ENCODE assay signal across 8 cellular contexts in genomic region chr17:49789278-49789578, GRCh38. TPM values are rescaled to one million over a fixed set of nuclear protein-coding genes. Genes with fewer than 3 reads are reported as not detected.
A peak's percentile ranks its signal among the peaks of the same experiment; 100 is the strongest.
DNase-seq lines count a peak whose midpoint lies in the region; ATAC-seq, FAIRE-seq and TF ChIP-seq lines count a peak whose summit lies in the region.

No MANE protein-coding gene starts in this region.

- no peaks in the 10 kb centered on the region for H3K9me3 Mint-ChIP-seq in activated T-cell treated with anti-CD3 and anti-CD28 coated beads, Interleukin-2, amount 50 U/mL, for 24 hours

- FAIRE-seq in frontal cortex (lab: Jason Lieb, UNC), result no peak

- TF ChIP-seq POLR2A in right lobe of liver (IDR thresholded peaks at IDR 0.05), result no peak

- H3K27ac Mint-ChIP-seq in activated T-cell treated with anti-CD3 and anti-CD28 coated beads, Interleukin-2, amount 50 U/mL, for 24 hours, result peak overlapping the region; percentile 99

- peak overlapping the region; percentile 93 to 98 for H3K4me3 ChIP-seq in ascending aorta
- peak overlapping the region; percentile 71 to 86 (median 84) for H3K4me3 ChIP-seq in right lobe of liver
- H3K4me3 ChIP-seq in thymus (ENCODE audit: low read length), result peak overlapping the region; percentile 69

- H3K4me1 ChIP-seq in ascending aorta, result peaks cover 8 to 32% of the 10 kb centered on the region in 2 donors
- H3K4me1 ChIP-seq in right lobe of liver, result peaks cover 0 to 13% (median 6%) of the 10 kb centered on the region in 4 donors
- H3K4me1 ChIP-seq in thymus (ENCODE audit: control insufficient read depth, insufficient read depth, low read length), result peaks cover 17% of the 10 kb centered on the region

- peaks cover 64% of the 10 kb centered on the region for H3K36me3 Mint-ChIP-seq in activated T-cell treated with anti-CD3 and anti-CD28 coated beads, Interleukin-2, amount 50 U/mL, for 24 hours (ENCODE audit: low read depth)

- DNase-seq in activated T-cell treated with anti-CD3 and anti-CD28 coated beads, Interleukin-2, amount 50 U/mL, for 24 hours, result no peak
- no peak for DNase-seq in activated T-cell treated with anti-CD3 and anti-CD28 coated beads, Interleukin-2, amount 50 U/mL, for 1 hour
- no peak for DNase-seq in ascending aorta (ENCODE audit: low spot score in 2 of 2)
- DNase-seq in right lobe of liver, result no peak
- DNase-seq in frontal cortex (ENCODE audit: low spot score in 2 of 2), result no peak
- no peak for DNase-seq in NCI-H2196 treated with DMSO at 0.1 percent for 48 hours (lab: John Stamatoyannopoulos, UW; ENCODE audit: unreplicated experiment)
- DNase-seq in nucleus accumbens (lab: John Stamatoyannopoulos, UW), result no peak

- ATAC-seq in right lobe of liver, result no peak

- WGBS in right lobe of liver (ENCODE audit: insufficient coverage, low coverage, low lambda C conversion rate, missing lambda C conversion rate), result 15% methylated on average over 3 of the region's 15 CpGs
- WGBS in thymus, result 8% methylated on average over 15 of the region's 15 CpGs

- H3K27me3 ChIP-seq in ascending aorta (no peaks in the 10 kb centered on the region), right lobe of liver (no peaks in the 10 kb centered on the region), thymus (ENCODE audit: control insufficient read depth, insufficient read depth) (no peaks in the 10 kb centered on the region)

- H3K27ac ChIP-seq in ascending aorta (peak overlapping the region in 1 of 2 donors; percentile 40), right lobe of liver (no peak overlapping the region), thymus (ENCODE audit: low read depth) (no peak overlapping the region)

- H3K9me3 ChIP-seq in ascending aorta (no peaks in the 10 kb centered on the region), right lobe of liver (no peaks in the 10 kb centered on the region), thymus (ENCODE audit: control insufficient read depth) (no peaks in the 10 kb centered on the region)

- TF ChIP-seq CTCF in ascending aorta (IDR thresholded peaks at IDR 0.05) (no peak), right lobe of liver (IDR thresholded peaks at IDR 0.05) (no peak)

- H3K4me3 Mint-ChIP-seq in activated T-cell treated with anti-CD3 and anti-CD28 coated beads, Interleukin-2, amount 50 U/mL, for 24 hours, result peak overlapping the region; percentile 95

- H3K27me3 Mint-ChIP-seq in activated T-cell treated with anti-CD3 and anti-CD28 coated beads, Interleukin-2, amount 50 U/mL, for 24 hours, result no peaks in the 10 kb centered on the region

- H3K36me3 ChIP-seq in ascending aorta, result peaks cover 18 to 27% of the 10 kb centered on the region in 2 donors
- H3K36me3 ChIP-seq in right lobe of liver, result peaks cover 0 to 36% (median 2%) of the 10 kb centered on the region in 4 donors
- H3K36me3 ChIP-seq in thymus (ENCODE audit: control insufficient read depth, insufficient read depth), result peaks cover 19% of the 10 kb centered on the region

- peaks cover 62% of the 10 kb centered on the region for H3K4me1 Mint-ChIP-seq in activated T-cell treated with anti-CD3 and anti-CD28 coated beads, Interleukin-2, amount 50 U/mL, for 24 hours (ENCODE audit: low read depth)

- intact Hi-C loops in ascending aorta (cut with DNase I), result loop anchor here (1.0 to 5.0 kb wide), 2 partner anchors 25 to 48 kb away; partner anchors contain the start of gene FAM117A
- intact Hi-C loops in right lobe of liver (cut with DNase I), result loop anchor here in 1 of 2 donors (10.0 kb wide), 1 partner anchor 214 kb away; the partner anchor contains the start of gene NXPH3

RNA-seq across cellular contexts. Expression of gene KAT7, which starts 0.7 kb away (rescaled TPM):
- 46.6 TPM for total RNA-seq in ascending aorta
- 10 to 100 TPM; 10.8 to 21.3 (median 15.2) TPM for total RNA-seq in right lobe of liver
- polyA plus RNA-seq in thymus, result 14.2 TPM
- 32.2 TPM for total RNA-seq in frontal cortex

RNA-seq across cellular contexts. Expression of gene FAM117A, which starts 25.3 kb away (rescaled TPM):
- total RNA-seq in ascending aorta (25.4 TPM), right lobe of liver (1 to 10 TPM; 4.4 to 7.3 (median 5.9) TPM), frontal cortex (0.82 TPM)
- polyA plus RNA-seq in thymus, result 13.6 TPM

RNA-seq across cellular contexts. Expression of gene TAC4, which starts 58.6 kb away (rescaled TPM):
- total RNA-seq in ascending aorta (not detected), right lobe of liver (not detected), frontal cortex (not detected)
- 0.32 TPM for polyA plus RNA-seq in thymus
